In genomic region chr7:30255096-30255769, GRCh38 we compare ENCODE assay signal across 20 cellular contexts. TPM values are rescaled to one million over a fixed set of nuclear protein-coding genes. Genes with fewer than 3 reads are reported as not detected.
DNase-seq lines count a peak whose midpoint lies in the region; ATAC-seq, FAIRE-seq and TF ChIP-seq lines count a peak whose summit lies in the region.
"Had no signal": no experiment of that assay in that cellular context is flagged by ENCODE, and none has a peak within 500 bp of the region (broad histone marks: within the 10 kb centered on the region; RNA-seq: fewer than 3 reads in every experiment).

No MANE protein-coding gene starts in this region.

- 27 to 56% (median 39%) methylated on average over 4 of the region's 4 CpGs for WGBS in stomach, 5 donors

- H3K27me3 Mint-ChIP-seq in nephron progenitor cell (ENCODE audit: low read depth, poor library complexity): peaks cover 7% of the 10 kb centered on the region
- H3K27me3 Mint-ChIP-seq: activated B cell treated with CpG ODN at 0.5 μM for 24 hours; activated naive CD8-positive, alpha-beta T cell treated with anti-CD3 and anti-CD28 coated beads for 36 hours had no signal

- intact Hi-C loops in left colon (cut with DNase I, micrococcal nuclease) (no loop called here), stomach (cut with DNase I; ENCODE audit: low total_unique reads) (no loop called here)

- H3K36me3 ChIP-seq in stomach: no peaks in the 10 kb centered on the region
- H3K36me3 ChIP-seq: brain microvascular endothelial cell, uterus had no signal

- H3K27me3 ChIP-seq in stomach: no peaks in the 10 kb centered on the region
- H3K27me3 ChIP-seq: brain microvascular endothelial cell, uterus had no signal

- no peak overlapping the region for H3K4me3 ChIP-seq in stomach
- H3K4me3 ChIP-seq: coronary artery, uterus had no signal

- peaks cover 23 to 51% (median 35%) of the 10 kb centered on the region in 4 donors for H3K4me1 ChIP-seq in stomach
- H3K4me1 ChIP-seq: uterus had no signal

- peak overlapping the region; percentile 1 to 78 (median 75) for H3K27ac ChIP-seq in stomach
- H3K27ac ChIP-seq: brain microvascular endothelial cell, coronary artery, uterus had no signal

- no peaks in the 10 kb centered on the region for H3K9me3 Mint-ChIP-seq in nephron progenitor cell
- H3K9me3 Mint-ChIP-seq: activated B cell treated with CpG ODN at 0.5 μM for 24 hours; activated naive CD8-positive, alpha-beta T cell treated with anti-CD3 and anti-CD28 coated beads for 36 hours; T-helper 1 cell treated with Interleukin-12 subunit alpha and Interleukin-12 subunit beta and Interleukin-4 antibody, amounts not matched to agents 30 μg/mL and 1 μg/mL, for 36 hours had no signal

- no peak for TF ChIP-seq EP300 in stomach (IDR thresholded peaks at IDR 0.05)

- no peak overlapping the region for H3K4me3 Mint-ChIP-seq in nephron progenitor cell
- H3K4me3 Mint-ChIP-seq: activated B cell treated with CpG ODN at 0.5 μM for 24 hours; activated naive CD8-positive, alpha-beta T cell treated with anti-CD3 and anti-CD28 coated beads for 36 hours; T-helper 1 cell treated with Interleukin-12 subunit alpha and Interleukin-12 subunit beta and Interleukin-4 antibody, amounts not matched to agents 30 μg/mL and 1 μg/mL, for 36 hours had no signal

- TF ChIP-seq CTCF in stomach (IDR thresholded peaks at IDR 0.05): no peak
- TF ChIP-seq CTCF in nephron progenitor cell (IDR thresholded peaks at IDR 0.05): no peak

- no peak overlapping the region for H3K27ac Mint-ChIP-seq in nephron progenitor cell
- H3K27ac Mint-ChIP-seq: activated B cell treated with CpG ODN at 0.5 μM for 24 hours; activated naive CD8-positive, alpha-beta T cell treated with anti-CD3 and anti-CD28 coated beads for 36 hours; T-helper 1 cell treated with Interleukin-12 subunit alpha and Interleukin-12 subunit beta and Interleukin-4 antibody, amounts not matched to agents 30 μg/mL and 1 μg/mL, for 36 hours had no signal

- H3K4me1 Mint-ChIP-seq in nephron progenitor cell: no peaks in the 10 kb centered on the region
- H3K4me1 Mint-ChIP-seq: activated B cell treated with CpG ODN at 0.5 μM for 24 hours had no signal

- FAIRE-seq in RCC 7860 (lab: Jason Lieb, UNC): peak; percentile 91

- ATAC-seq in GM19324 (IDR thresholded peaks at IDR 0.05; ENCODE audit: low FRiP score, unreplicated experiment): peak; percentile 56
- peak; percentile 84 for ATAC-seq in left colon
- ATAC-seq in HG03097 (IDR thresholded peaks at IDR 0.05; ENCODE audit: low FRiP score, unreplicated experiment): no peak

- no peaks in the 10 kb centered on the region for H3K36me3 Mint-ChIP-seq in nephron progenitor cell (ENCODE audit: low read depth)

- TF ChIP-seq POLR2A in stomach (IDR thresholded peaks at IDR 0.05): no peak

- H3K9me3 ChIP-seq in stomach: no peaks in the 10 kb centered on the region
- H3K9me3 ChIP-seq: Caco-2, uterus had no signal

- DNase-seq in RCC 7860 (ENCODE audit: low spot score) (peak; percentile 69), left colon (no peak), stomach (no peak), AG08395 (ENCODE audit: low spot score) (no peak), occipital lobe (lab: John Stamatoyannopoulos, UW) (no peak), nephron progenitor cell (no peak)
- DNase-seq: activated B cell treated with CpG ODN at 0.5 μM for 24 hours; activated naive CD8-positive, alpha-beta T cell treated with anti-CD3 and anti-CD28 coated beads for 36 hours; brain microvascular endothelial cell; foreskin fibroblast; GF-D8; GOT3; NCI-H2171; stimulated activated CD4-positive, alpha-beta T cell treated with anti-CD3 and anti-CD28 coated beads, Interleukin-4, amount 100 ng/mL, for 1 hour; uterus had no signal

RNA-seq across cellular contexts. Expression of gene ZNRF2, which starts 29.2 kb away (rescaled TPM):
- total RNA-seq in left colon: 10 to 100 TPM; 50.3 TPM
- 100 to 1,000 TPM in 1 of 5 donors, 10 to 100 TPM in 4; 23.3 to 209 (median 29.0) TPM for total RNA-seq in stomach
- polyA plus RNA-seq in stomach: 10 to 100 TPM in 2 of 3 donors, 1 to 10 TPM in 1; 5.4 to 13.9 (median 10.3) TPM
- total RNA-seq in occipital lobe: 76.6 TPM
